Comparison of ENCODE assay signal across 21 cellular contexts in the genomic region with DNA sequence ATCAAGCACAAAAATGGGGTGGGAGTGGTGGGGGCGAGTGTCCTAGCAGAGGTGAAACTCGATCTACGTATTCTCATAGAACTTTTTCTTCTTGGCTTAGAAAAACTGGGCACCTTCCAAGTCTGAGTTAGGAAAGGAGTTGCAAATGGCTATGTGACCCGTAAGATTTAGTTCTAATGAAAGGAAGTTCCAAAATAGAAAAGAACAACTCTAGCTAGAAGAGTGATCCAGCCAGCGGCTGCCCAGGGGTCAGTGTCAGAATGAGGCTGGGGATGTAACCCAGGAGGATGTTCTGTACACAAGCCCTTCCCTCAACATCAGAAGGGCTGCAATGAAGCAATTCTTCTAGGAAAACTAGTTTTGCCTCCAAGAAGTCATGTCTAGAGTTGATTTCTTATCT. TPM values are rescaled to one million over a fixed set of nuclear protein-coding genes. Genes with fewer than 3 reads are reported as not detected.
DNase-seq lines count a peak whose midpoint lies in the region; ATAC-seq and TF ChIP-seq lines count a peak whose summit lies in the region.
"Had no signal": no experiment of that assay in that cellular context is flagged by ENCODE, and none has a peak within 500 bp of the region (broad histone marks: within the 10 kb centered on the region; RNA-seq: fewer than 3 reads in every experiment).

No MANE protein-coding gene starts in this region.

- WGBS in sigmoid colon, 2 donors, result 79 to 90% methylated on average over 5 of the region's 5 CpGs
- WGBS in aorta, 2 donors, result 0 to 6% methylated on average over 5 of the region's 5 CpGs

- intact Hi-C loops in Right ventricle myocardium inferior (cut with DNase I) (loop anchor here (10.0 kb wide), 1 partner anchor 953 kb away; a partner anchor contains a TSS), cardiac septum (cut with DNase I) (no loop called here), sigmoid colon (cut with DNase I) (no loop called here), aorta (cut with DNase I) (loop anchor here in 1 of 2 donors (10.0 kb wide), 1 partner anchor 797 kb away; no protein-coding TSS in a partner anchor)

- H3K27ac ChIP-seq in sigmoid colon, result peak overlapping the region; percentile 1 to 47 (median 34)
- peak overlapping the region in 1 of 2 donors; percentile 54 for H3K27ac ChIP-seq in aorta (ENCODE audit: low read depth in 1 of 2, low read length in 2 of 2)
- H3K27ac ChIP-seq: PC-9, SJCRH30 had no signal

- no peak for DNase-seq in Right ventricle myocardium inferior (ENCODE audit: missing footprints)
- DNase-seq in cardiac septum (ENCODE audit: low spot score), result no peak
- DNase-seq in iris pigment epithelial cell (ENCODE audit: low read depth), result peak; percentile 31
- no peak for DNase-seq in sigmoid colon
- DNase-seq in aorta, result no peak
- no peak for DNase-seq in activated CD8-positive, alpha-beta memory T cell treated with anti-CD3 and anti-CD28 coated beads, Interleukin-2, amount 50 U/mL, for 4 hours
- DNase-seq: activated B cell treated with CpG ODN at 0.5 μM for 24 hours; activated CD4-positive, alpha-beta memory T cell treated with anti-CD3 and anti-CD28 coated beads, Interleukin-2, amount 10 ng/mL, durations not matched to agents 7 days and 5 days; activated naive CD4-positive, alpha-beta T cell treated with anti-CD3 and anti-CD28 coated beads for 36 hours; activated T-cell treated with anti-CD3 and anti-CD28 coated beads, Interleukin-2, amount 50 U/mL, for 24 hours; hippocampal formation; nephron progenitor cell; PC-9; SJCRH30; stimulated activated naive CD4-positive, alpha-beta T cell; T-helper 2 cell had no signal

- H3K36me3 ChIP-seq in sigmoid colon (peaks cover 0 to 7% (median 2%) of the 10 kb centered on the region in 4 donors), aorta (ENCODE audit: control insufficient read depth in 1 of 2, insufficient read depth in 2 of 2, low read length in 1 of 2) (no peaks in the 10 kb centered on the region)
- H3K36me3 ChIP-seq: BE2C, SJCRH30 had no signal

- H3K27me3 ChIP-seq in sigmoid colon (no peaks in the 10 kb centered on the region), aorta (ENCODE audit: control insufficient read depth in 1 of 2, insufficient read depth in 2 of 2, low read length in 1 of 2) (no peaks in the 10 kb centered on the region)
- H3K27me3 ChIP-seq: BE2C, SJCRH30 had no signal

- H3K4me3 ChIP-seq in sigmoid colon (no peak overlapping the region), aorta (ENCODE audit: low read length in 2 of 2) (no peak overlapping the region)
- H3K4me3 ChIP-seq: PC-9, SJCRH30 had no signal

- TF ChIP-seq POLR2A in sigmoid colon (IDR thresholded peaks at IDR 0.05), result no peak

- no peak for TF ChIP-seq CTCF in sigmoid colon (IDR thresholded peaks at IDR 0.05)

- H3K4me1 ChIP-seq in sigmoid colon (peaks cover 0 to 25% (median 13%) of the 10 kb centered on the region in 4 donors), aorta (ENCODE audit: control insufficient read depth in 1 of 2, insufficient read depth in 2 of 2, low read length in 2 of 2) (no peaks in the 10 kb centered on the region)
- H3K4me1 ChIP-seq: BE2C, SJCRH30 had no signal

- no peaks in the 10 kb centered on the region for H3K9me3 ChIP-seq in sigmoid colon
- no peaks in the 10 kb centered on the region for H3K9me3 ChIP-seq in aorta (ENCODE audit: control insufficient read depth, low read length)
- H3K9me3 ChIP-seq: BE2C, SJCRH30 had no signal

- ATAC-seq in Right ventricle myocardium inferior (peak; percentile 49), aorta (ENCODE audit: low FRiP score) (peak; percentile 80), HG03460 (IDR thresholded peaks at IDR 0.05; ENCODE audit: unreplicated experiment) (no peak), GM19328 (IDR thresholded peaks at IDR 0.05; ENCODE audit: unreplicated experiment) (no peak)
- ATAC-seq: HCT116 had no signal

- no peak for TF ChIP-seq EP300 in sigmoid colon (IDR thresholded peaks at IDR 0.05)

RNA-seq across cellular contexts. Expression of a gene that starts 5.2 kb away (rescaled TPM):
- total RNA-seq in Right ventricle myocardium inferior (7.9 TPM), cardiac septum (12.8 TPM), sigmoid colon (10 to 100 TPM in 2 of 4 donors, 1 to 10 TPM in 2; 5.3 to 13.2 (median 8.6) TPM), aorta (1 to 10 TPM; 8.1 to 9.9 TPM)
- polyA plus RNA-seq in sigmoid colon (10 to 100 TPM in 2 of 3 donors, 1 to 10 TPM in 1; 8.6 to 31.4 (median 15.6) TPM), aorta (1 to 10 TPM; 1.3 to 4.8 TPM)
- total RNA-seq: A172; activated CD4-positive, alpha-beta memory T cell treated with anti-CD3 and anti-CD28 coated beads, Interleukin-2, amount 10 ng/mL, durations not matched to agents 7 days and 5 days; activated naive CD4-positive, alpha-beta T cell treated with anti-CD3 and anti-CD28 coated beads for 36 hours had no signal

RNA-seq across cellular contexts. Expression of a gene that starts 43.8 kb away (rescaled TPM):
- 27.4 TPM for total RNA-seq in Right ventricle myocardium inferior
- 22.1 TPM for total RNA-seq in cardiac septum
- total RNA-seq in sigmoid colon, result 10 to 100 TPM; 11.4 to 22.7 (median 18.8) TPM
- polyA plus RNA-seq in sigmoid colon, result 10 to 100 TPM in 1 of 3 donors, 1 to 10 TPM in 2; 4.8 to 11.9 (median 6.0) TPM
- total RNA-seq in aorta, result 10 to 100 TPM; 18.2 to 33.9 TPM
- 10 to 100 TPM; 31.4 to 32.7 TPM for polyA plus RNA-seq in aorta
- total RNA-seq: activated CD4-positive, alpha-beta memory T cell treated with anti-CD3 and anti-CD28 coated beads, Interleukin-2, amount 10 ng/mL, durations not matched to agents 7 days and 5 days; activated naive CD4-positive, alpha-beta T cell treated with anti-CD3 and anti-CD28 coated beads for 36 hours had no signal

Comparison
In these comparisons a context has a peak if more than half of its experiments do, and no peak if none do; other contexts are left out.
1. ATAC-seq: peak in Right ventricle myocardium inferior (single experiment) and aorta (single experiment); none in HG03460 (single experiment) and GM19328 (single experiment).